1 cellular context compared by ENCODE assay signal in genomic region chr2:229922449-229923386, GRCh38.
A peak's percentile ranks its signal among the peaks of the same experiment; 100 is the strongest.
TF ChIP-seq lines count a peak whose summit lies in the region.

FBXO36 (plus strand) TSS chr2:229922503; CDS start chr2:229922514, 11 bp downstream.

TF ChIP-seq in HepG2, 621 proteins besides CTCF, POLR2A, EP300 and RAD21 (continued from another document and continues in another):
- TF ChIP-seq ZBTB40 (IDR thresholded peaks at IDR 0.05) (no peak), ZBTB40 (CRISPR knock-in tag; IDR thresholded peaks at IDR 0.05) (peak; percentile 81; the same call in 1 of the 2 replicates), TEF (CRISPR knock-in tag; IDR thresholded peaks at IDR 0.05) (peak; percentile 74; the same call in 1 of the 2 replicates), SNAPC2 (CRISPR knock-in tag; IDR thresholded peaks at IDR 0.05) (peak; percentile 57; the same call in 1 of the 2 replicates), ARID3A (IDR thresholded peaks at IDR 0.05; ENCODE audit: low read depth, low read length) (no peak), CCAR2 (optimal IDR thresholded peaks at IDR 0.05; ENCODE audit: low read depth, low read length) (no peak), ZNF414 (CRISPR knock-in tag; IDR thresholded peaks at IDR 0.05) (peak; percentile 44; the same call in 1 of the 2 replicates), ZKSCAN5 (CRISPR knock-in tag; IDR thresholded peaks at IDR 0.05) (no peak), GTF2F1 (IDR thresholded peaks at IDR 0.05; ENCODE audit: low read length) (no peak), ZNF782 (CRISPR knock-in tag; IDR thresholded peaks at IDR 0.05; ENCODE audit: borderline replicate concordance) (no peak; the same call in 1 of the 2 replicates), DNMT1 (CRISPR knock-in tag; IDR thresholded peaks at IDR 0.05) (0 out of 2 replicates have a peak, but pooled peaks have one; percentile 15), ZNF550 (CRISPR knock-in tag; IDR thresholded peaks at IDR 0.05; ENCODE audit: borderline replicate concordance) (no peak), ATF1 (CRISPR knock-in tag; IDR thresholded peaks at IDR 0.05) (peak; percentile 46; the same call in 1 of the 2 replicates), KLF15 (CRISPR knock-in tag; IDR thresholded peaks at IDR 0.05; ENCODE audit: borderline replicate concordance) (peak; percentile 80; the same call in 1 of the 2 replicates), REL (CRISPR knock-in tag; conservative IDR thresholded peaks at IDR 0.05) (0 out of 2 replicates have a peak, but pooled peaks have one; percentile 12), KMT2A (CRISPR knock-in tag; IDR thresholded peaks at IDR 0.05) (peak; percentile 81), FUBP1 (CRISPR knock-in tag; IDR thresholded peaks at IDR 0.05; ENCODE audit: borderline replicate concordance) (no peak), MAX (IDR thresholded peaks at IDR 0.05) (peak; percentile 94), HDAC1 (CRISPR knock-in tag; IDR thresholded peaks at IDR 0.05) (peak; percentile 96), ZNF784 (CRISPR knock-in tag; IDR thresholded peaks at IDR 0.05; ENCODE audit: borderline replicate concordance) (peak; percentile 36; the same call in 1 of the 2 replicates), ZBTB43 (CRISPR knock-in tag; conservative IDR thresholded peaks at IDR 0.05) (no peak), GPN1 (CRISPR knock-in tag; IDR thresholded peaks at IDR 0.05; ENCODE audit: borderline replicate concordance) (0 out of 2 replicates have a peak, but pooled peaks have one; percentile 55), HES4 (CRISPR knock-in tag; IDR thresholded peaks at IDR 0.05; ENCODE audit: borderline replicate concordance) (no peak), SRY (CRISPR knock-in tag; IDR thresholded peaks at IDR 0.05) (peak; percentile 84), EED (CRISPR knock-in tag; IDR thresholded peaks at IDR 0.05) (peak; percentile 91), FIP1L1 (IDR thresholded peaks at IDR 0.05; ENCODE audit: borderline replicate concordance, insufficient read depth, low read depth, low read length) (no peak), SALL2 (CRISPR knock-in tag; IDR thresholded peaks at IDR 0.05) (no peak; the same call in 1 of the 2 replicates), TAF1 (CRISPR knock-in tag; IDR thresholded peaks at IDR 0.05) (peak; percentile 73; the same call in 1 of the 2 replicates), RFX3 (CRISPR knock-in tag; IDR thresholded peaks at IDR 0.05) (peak; percentile 98), ZNF180 (CRISPR knock-in tag; IDR thresholded peaks at IDR 0.05; ENCODE audit: borderline replicate concordance, low read depth) (no peak), MXI1 (IDR thresholded peaks at IDR 0.05; ENCODE audit: borderline replicate concordance, low read depth, low read length) (peak; percentile 80; the same call in 1 of the 3 replicates), HMGXB4 (CRISPR knock-in tag; IDR thresholded peaks at IDR 0.05; ENCODE audit: borderline replicate concordance in 1 of 2, low read depth in 1 of 2) (peak; percentile 36 to 83), BCL3 (CRISPR knock-in tag; IDR thresholded peaks at IDR 0.05) (peak; percentile 68), ZNF557 (CRISPR knock-in tag; IDR thresholded peaks at IDR 0.05) (no peak), ZGPAT (CRISPR knock-in tag; IDR thresholded peaks at IDR 0.05) (peak; percentile 48; the same call in 1 of the 2 replicates), ZNF12 (CRISPR knock-in tag; IDR thresholded peaks at IDR 0.05) (peak; percentile 41; the same call in 1 of the 2 replicates)
